Comparison of ENCODE assay signal across 20 cellular contexts in the genomic region with DNA sequence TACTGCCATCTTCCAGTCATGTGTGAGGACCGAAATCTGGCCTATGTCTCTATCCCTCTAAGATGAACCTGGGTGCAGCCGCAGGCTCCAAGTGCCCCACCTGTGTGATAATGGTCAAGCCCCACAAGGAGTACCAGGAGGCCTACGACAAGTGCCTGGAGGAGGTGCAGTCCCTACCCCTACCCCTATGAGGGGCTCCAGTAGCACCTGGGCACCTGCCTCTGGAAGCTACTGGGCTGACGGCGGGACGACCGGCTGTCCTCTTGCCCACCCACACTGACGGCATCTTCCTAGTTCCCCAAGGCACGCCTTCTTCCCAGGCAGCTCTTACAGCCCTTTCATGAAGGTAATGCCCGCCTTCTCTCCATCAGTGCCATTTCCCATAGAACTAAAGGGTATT. TPM values are rescaled to one million over a fixed set of nuclear protein-coding genes. Genes with fewer than 3 reads are reported as not detected.
"Had no signal": no experiment of that assay in that cellular context is flagged by ENCODE, and none has a peak within 500 bp of the region (broad histone marks: within the 10 kb centered on the region; RNA-seq: fewer than 3 reads in every experiment).

No MANE protein-coding gene starts in this region.

- DNase-seq: effector memory CD8-positive, alpha-beta T cell; esophagus squamous epithelium; foreskin fibroblast; glutamatergic neuron; kidney glomerular epithelial cell; naive thymus-derived CD4-positive, alpha-beta T cell; nephron progenitor cell; posterior cingulate gyrus; sigmoid colon; stimulated activated CD4-positive, alpha-beta T cell treated with anti-CD3 and anti-CD28 coated beads, Interleukin-2, amount 100 ng/mL, for 24 hours; stimulated activated CD4-positive, alpha-beta T cell treated with anti-CD3 and anti-CD28 coated beads, Interleukin-4, amount 100 ng/mL, for 4 hours; stimulated activated naive CD4-positive, alpha-beta T cell; stomach; substantia nigra; transverse colon had no signal

- H3K27ac ChIP-seq: esophagus squamous epithelium, gastroesophageal sphincter, neutrophil, sigmoid colon, skin epidermis, stomach, thoracic aorta, transverse colon had no signal

- H3K4me1 Mint-ChIP-seq: naive thymus-derived CD4-positive, alpha-beta T cell had no signal

- H3K27me3 ChIP-seq: esophagus squamous epithelium, gastroesophageal sphincter, neutrophil, sigmoid colon, stomach, transverse colon had no signal

- H3K27me3 Mint-ChIP-seq: effector memory CD8-positive, alpha-beta T cell had no signal

- H3K36me3 ChIP-seq: esophagus squamous epithelium, gastroesophageal sphincter, neutrophil, sigmoid colon, stomach, thoracic aorta, transverse colon had no signal

- H3K9me3 Mint-ChIP-seq: effector memory CD8-positive, alpha-beta T cell had no signal

- H3K27ac Mint-ChIP-seq: effector memory CD8-positive, alpha-beta T cell; naive thymus-derived CD4-positive, alpha-beta T cell had no signal

- H3K4me1 ChIP-seq: gastroesophageal sphincter, sigmoid colon, stomach, transverse colon had no signal

- ATAC-seq: effector memory CD8-positive, alpha-beta T cell; gastroesophageal sphincter; naive thymus-derived CD4-positive, alpha-beta T cell had no signal

- H3K4me3 ChIP-seq: esophagus squamous epithelium, gastroesophageal sphincter, sigmoid colon, skin epidermis, stomach, thoracic aorta, transverse colon had no signal

- H3K4me3 Mint-ChIP-seq: effector memory CD8-positive, alpha-beta T cell; naive thymus-derived CD4-positive, alpha-beta T cell; nephron progenitor cell had no signal

- H3K9me3 ChIP-seq: esophagus squamous epithelium, gastroesophageal sphincter, neutrophil, sigmoid colon, stomach, thoracic aorta, transverse colon had no signal

RNA-seq across cellular contexts. Expression of gene HOXA1, which starts 47.4 kb away (rescaled TPM):
- total RNA-seq: osteocyte had no signal

RNA-seq across cellular contexts. Expression of gene HOXA2, which starts 54.0 kb away (rescaled TPM):
- total RNA-seq: naive thymus-derived CD4-positive, alpha-beta T cell; osteocyte had no signal
- polyA plus RNA-seq: naive thymus-derived CD4-positive, alpha-beta T cell had no signal
